Comparison of ENCODE assay signal across 11 cellular contexts in the genomic region with DNA sequence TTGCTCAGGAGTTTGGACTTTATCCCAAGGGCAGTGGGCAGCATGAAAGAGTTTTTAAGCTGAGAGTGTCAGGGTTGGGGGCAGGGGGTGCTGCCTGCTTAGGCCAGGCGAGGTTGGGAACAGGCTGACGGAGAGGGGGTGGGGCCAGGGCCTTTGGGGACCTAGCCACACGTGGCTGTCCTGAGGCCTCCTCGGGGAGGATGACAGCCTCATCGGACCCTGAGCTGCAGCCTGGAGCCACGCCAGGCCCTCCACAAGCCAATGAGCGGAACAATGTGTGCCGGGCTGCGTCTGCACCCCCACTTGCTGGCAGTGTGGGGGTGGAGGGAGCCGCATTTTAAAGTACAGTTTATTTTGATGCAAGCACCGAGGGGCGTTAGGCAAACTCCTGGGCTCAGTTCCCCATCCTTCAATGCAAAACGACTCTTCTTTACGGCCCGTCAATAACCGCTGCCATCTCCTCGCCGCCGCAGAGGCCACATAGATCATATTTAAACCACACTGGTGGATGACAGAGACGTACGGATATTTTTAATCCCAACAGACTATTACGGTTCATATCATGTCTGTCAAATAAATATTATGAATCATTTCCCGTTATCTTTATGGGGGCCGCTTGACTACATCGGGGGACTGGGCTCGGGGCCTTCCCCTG. TPM values are rescaled to one million over a fixed set of nuclear protein-coding genes. Genes with fewer than 3 reads are reported as not detected.
DNase-seq lines count a peak whose midpoint lies in the region; ATAC-seq and TF ChIP-seq lines count a peak whose summit lies in the region.
"Had no signal": no experiment of that assay in that cellular context is flagged by ENCODE, and none has a peak within 500 bp of the region (broad histone marks: within the 10 kb centered on the region; RNA-seq: fewer than 3 reads in every experiment).

No MANE protein-coding gene starts in this region.

- 71 to 78% (median 75%) methylated on average over 26 of the region's 26 CpGs for WGBS in psoas muscle, 3 donors

- intact Hi-C loops in left lung (cut with DNase I) (no loop called here), psoas muscle (cut with DNase I) (no loop called here)

- H3K4me3 ChIP-seq in HEK293 (ENCODE audit: low read depth, low read length) (no peak overlapping the region), left lung (no peak overlapping the region), psoas muscle (no peak overlapping the region)
- H3K4me3 ChIP-seq: K562 had no signal

- ATAC-seq in WTC11 = peak; percentile 15
- no peak for ATAC-seq in left lung
- no peak for ATAC-seq in psoas muscle
- ATAC-seq: K562 had no signal

- TF ChIP-seq CTCF in HEK293 (tag by site-specific recombination; IDR thresholded peaks at IDR 0.05) (no peak), WTC11 (IDR thresholded peaks at IDR 0.05) (no peak), left lung (IDR thresholded peaks at IDR 0.05) (no peak), psoas muscle (IDR thresholded peaks at IDR 0.05) (no peak)

- no peaks in the 10 kb centered on the region for H3K36me3 Mint-ChIP-seq in WTC11

- no peak overlapping the region for H3K4me3 Mint-ChIP-seq in WTC11

- H3K4me1 Mint-ChIP-seq in WTC11 = peaks cover 29% of the 10 kb centered on the region

- H3K27me3 Mint-ChIP-seq in WTC11 (ENCODE audit: low read depth) = no peaks in the 10 kb centered on the region

- H3K27me3 ChIP-seq in left lung = no peaks in the 10 kb centered on the region
- no peaks in the 10 kb centered on the region for H3K27me3 ChIP-seq in psoas muscle (ENCODE audit: insufficient read depth in 3 of 3, low read length in 2 of 3)

- H3K27ac ChIP-seq in HEK293 (ENCODE audit: extremely low read depth, low read depth, low read length) = no peak overlapping the region
- H3K27ac ChIP-seq in left lung = no peak overlapping the region
- H3K27ac ChIP-seq in psoas muscle = no peak overlapping the region
- H3K27ac ChIP-seq: parathyroid adenoma had no signal

- POLR2A ChIA-PET in HEK293 (lab: Yijun Ruan, JAX) (no interaction called here), WTC11 (lab: Charles Lee) (no interaction called here)

- H3K9me3 Mint-ChIP-seq in WTC11 = no peaks in the 10 kb centered on the region

- H3K9me3 ChIP-seq in HEK293 (ENCODE audit: control insufficient read depth, insufficient read depth, low read depth, low read length) = no peaks in the 10 kb centered on the region
- no peaks in the 10 kb centered on the region for H3K9me3 ChIP-seq in left lung
- no peaks in the 10 kb centered on the region for H3K9me3 ChIP-seq in psoas muscle

- DNase-seq in WTC11 (ENCODE audit: low spot score) = no peak
- peak; percentile 31 to 61 for DNase-seq in left lung
- peak; percentile 23 to 57 for DNase-seq in psoas muscle
- DNase-seq in inferior parietal cortex (ENCODE audit: extremely low spot score) = no peak
- DNase-seq in mesenteric fat pad (ENCODE audit: low spot score) = no peak
- DNase-seq in NCI-H2107 (lab: John Stamatoyannopoulos, UW) = no peak
- no peak for DNase-seq in NCI-H69 (lab: John Stamatoyannopoulos, UW)
- DNase-seq: foreskin melanocyte had no signal

- no peak overlapping the region for H3K27ac Mint-ChIP-seq in WTC11

- no peaks in the 10 kb centered on the region for H3K4me1 ChIP-seq in HEK293 (ENCODE audit: control insufficient read depth, insufficient read depth, low read length)
- H3K4me1 ChIP-seq in left lung = peaks cover 10 to 13% of the 10 kb centered on the region in 2 donors
- peaks cover 11% of the 10 kb centered on the region for H3K4me1 ChIP-seq in psoas muscle
- H3K4me1 ChIP-seq: parathyroid adenoma had no signal

- CTCF ChIA-PET in HEK293 (lab: Yijun Ruan, JAX) (no interaction called here), WTC11 (lab: Charles Lee) (interaction anchor here (0.5 to 1.7 kb wide), 5 partner anchors 9 to 150 kb away, joined by 3 to 6 read pairs (median 5); no protein-coding TSS in a partner anchor)

- H3K36me3 ChIP-seq in HEK293 (ENCODE audit: control insufficient read depth in 2 of 2, insufficient read depth in 1 of 2, low read length in 2 of 2) (no peaks in the 10 kb centered on the region), left lung (no peaks in the 10 kb centered on the region), psoas muscle (ENCODE audit: insufficient read depth in 1 of 2, low read depth in 1 of 2) (no peaks in the 10 kb centered on the region)

TF ChIP-seq in HEK293, 187 proteins besides CTCF, POLR2A, EP300 and RAD21 (continues in another document):
- TF ChIP-seq, protein P1, sequence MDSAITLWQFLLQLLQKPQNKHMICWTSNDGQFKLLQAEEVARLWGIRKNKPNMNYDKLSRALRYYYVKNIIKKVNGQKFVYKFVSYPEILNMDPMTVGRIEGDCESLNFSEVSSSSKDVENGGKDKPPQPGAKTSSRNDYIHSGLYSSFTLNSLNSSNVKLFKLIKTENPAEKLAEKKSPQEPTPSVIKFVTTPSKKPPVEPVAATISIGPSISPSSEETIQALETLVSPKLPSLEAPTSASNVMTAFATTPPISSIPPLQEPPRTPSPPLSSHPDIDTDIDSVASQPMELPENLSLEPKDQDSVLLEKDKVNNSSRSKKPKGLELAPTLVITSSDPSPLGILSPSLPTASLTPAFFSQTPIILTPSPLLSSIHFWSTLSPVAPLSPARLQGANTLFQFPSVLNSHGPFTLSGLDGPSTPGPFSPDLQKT (IDR thresholded peaks at IDR 0.05; ENCODE audit: borderline replicate concordance, low read depth, low read length) = no peak
- TF ChIP-seq ZNF404 (tag by site-specific recombination; IDR thresholded peaks at IDR 0.05) (no peak), GLIS1 (tag by site-specific recombination; IDR thresholded peaks at IDR 0.05) (peak; percentile 91), ZNF335 (tag by site-specific recombination; conservative IDR thresholded peaks at IDR 0.05) (peak; percentile 69)
- TF ChIP-seq, protein P2, sequence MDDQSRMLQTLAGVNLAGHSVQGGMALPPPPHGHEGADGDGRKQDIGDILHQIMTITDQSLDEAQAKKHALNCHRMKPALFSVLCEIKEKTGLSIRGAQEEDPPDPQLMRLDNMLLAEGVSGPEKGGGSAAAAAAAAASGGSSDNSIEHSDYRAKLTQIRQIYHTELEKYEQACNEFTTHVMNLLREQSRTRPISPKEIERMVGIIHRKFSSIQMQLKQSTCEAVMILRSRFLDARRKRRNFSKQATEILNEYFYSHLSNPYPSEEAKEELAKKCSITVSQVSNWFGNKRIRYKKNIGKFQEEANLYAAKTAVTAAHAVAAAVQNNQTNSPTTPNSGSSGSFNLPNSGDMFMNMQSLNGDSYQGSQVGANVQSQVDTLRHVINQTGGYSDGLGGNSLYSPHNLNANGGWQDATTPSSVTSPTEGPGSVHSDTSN (CRISPR knock-in tag; IDR thresholded peaks at IDR 0.05) = 0 out of 2 replicates have a peak, but pooled peaks have one; percentile 10
- TF ChIP-seq, protein P3, sequence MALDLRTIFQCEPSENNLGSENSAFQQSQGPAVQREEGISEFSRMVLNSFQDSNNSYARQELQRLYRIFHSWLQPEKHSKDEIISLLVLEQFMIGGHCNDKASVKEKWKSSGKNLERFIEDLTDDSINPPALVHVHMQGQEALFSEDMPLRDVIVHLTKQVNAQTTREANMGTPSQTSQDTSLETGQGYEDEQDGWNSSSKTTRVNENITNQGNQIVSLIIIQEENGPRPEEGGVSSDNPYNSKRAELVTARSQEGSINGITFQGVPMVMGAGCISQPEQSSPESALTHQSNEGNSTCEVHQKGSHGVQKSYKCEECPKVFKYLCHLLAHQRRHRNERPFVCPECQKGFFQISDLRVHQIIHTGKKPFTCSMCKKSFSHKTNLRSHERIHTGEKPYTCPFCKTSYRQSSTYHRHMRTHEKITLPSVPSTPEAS (tag by site-specific recombination; IDR thresholded peaks at IDR 0.05) = no peak

TF ChIP-seq in WTC11, 78 proteins besides CTCF, POLR2A, EP300 and RAD21:
- TF ChIP-seq GABPB1 (CRISPR knock-in tag; IDR thresholded peaks at IDR 0.05) (0 out of 2 replicates have a peak, but pooled peaks have one; percentile 41), MYBL2 (CRISPR knock-in tag; IDR thresholded peaks at IDR 0.05) (no peak)
TF ChIP-seq in WTC11: peak in this region for 1.

RNA-seq across cellular contexts. Expression of a gene that starts 5.2 kb away (rescaled TPM):
- total RNA-seq in WTC11 (2021) = 24.9 to 27.5 TPM (median 25.0 TPM) in 3 replicates
- total RNA-seq in left lung = 10 to 100 TPM; 56.7 to 79.5 TPM
- 100 to 1,000 TPM in 3 of 4 donors, 10 to 100 TPM in 1; 84.3 to 192 (median 147) TPM for total RNA-seq in psoas muscle
- polyA plus RNA-seq in psoas muscle = 100 to 1,000 TPM in 1 of 3 donors, 10 to 100 TPM in 2; 37.7 to 156 (median 76.4) TPM
- total RNA-seq in mesenteric fat pad = 129 TPM

Comparison
In these comparisons a context has a peak if more than half of its experiments do, and no peak if none do; other contexts are left out.
1. DNase-seq: peak in left lung (2 of 2) and psoas muscle (2 of 2); none in WTC11 (single experiment), inferior parietal cortex (single experiment), mesenteric fat pad (single experiment), NCI-H2107 (single experiment) and NCI-H69 (single experiment).